Comparison of ENCODE assay signal across 9 cellular contexts in genomic region chr5:180648658-180649296, GRCh38. TPM values are rescaled to one million over a fixed set of nuclear protein-coding genes. Genes with fewer than 3 reads are reported as not detected.
DNase-seq lines count a peak whose midpoint lies in the region; TF ChIP-seq lines count a peak whose summit lies in the region.
"Had no signal": no experiment of that assay in that cellular context is flagged by ENCODE, and none has a peak within 500 bp of the region (broad histone marks: within the 10 kb centered on the region; RNA-seq: fewer than 3 reads in every experiment).

No MANE protein-coding gene starts in this region.

- TF ChIP-seq CTCF in chondrocyte (IDR thresholded peaks at IDR 0.05) (peak; percentile 66), mesothelial cell of epicardium (IDR thresholded peaks at IDR 0.05; ENCODE audit: unreplicated experiment) (no peak), uterus (IDR thresholded peaks at IDR 0.05) (no peak)

- peak; percentile 18 for DNase-seq in stimulated activated CD4-positive, alpha-beta T cell treated with anti-CD3 and anti-CD28 coated beads, Interleukin-12 subunit alpha, Interleukin-12 subunit beta, amount 100 ng/mL, for 4 hours
- no peak for DNase-seq in stimulated activated CD4-positive, alpha-beta T cell treated with anti-CD3 and anti-CD28 coated beads, Interleukin-4, amount 100 ng/mL, for 24 hours
- DNase-seq in chondrocyte (ENCODE audit: low spot score) = no peak
- DNase-seq in mesothelial cell of epicardium (ENCODE audit: low spot score in 2 of 2, unreplicated experiment in 2 of 2) = no peak
- peak in 1 of 2 donors; percentile 10 for DNase-seq in uterus
- DNase-seq in NCI-H2107 (lab: John Stamatoyannopoulos, UW) = no peak
- DNase-seq in GM03348 (ENCODE audit: low spot score) = no peak
- no peak for DNase-seq in RPMI8226

- H3K4me1 Mint-ChIP-seq in chondrocyte (ENCODE audit: low read depth) (peaks cover 14% of the 10 kb centered on the region), mesothelial cell of epicardium (peaks cover 8% of the 10 kb centered on the region)

- H3K36me3 ChIP-seq in uterus = no peaks in the 10 kb centered on the region

- H3K27me3 ChIP-seq in uterus = no peaks in the 10 kb centered on the region

- intact Hi-C loops in uterus (cut with DNase I; ENCODE audit: low total_unique reads) = no loop called here

- H3K9me3 ChIP-seq in uterus = no peaks in the 10 kb centered on the region

- H3K4me1 ChIP-seq in uterus = peaks cover 0 to 8% of the 10 kb centered on the region in 2 donors

- TF ChIP-seq POLR2A in uterus (IDR thresholded peaks at IDR 0.05) = no peak

- H3K27ac Mint-ChIP-seq in chondrocyte (ENCODE audit: unreplicated experiment) (no peak overlapping the region), mesothelial cell of epicardium (no peak overlapping the region)

- peak overlapping the region; percentile 48 for H3K4me3 Mint-ChIP-seq in chondrocyte (ENCODE audit: unreplicated experiment)
- H3K4me3 Mint-ChIP-seq in mesothelial cell of epicardium = peak overlapping the region; percentile 57

- H3K4me3 ChIP-seq in uterus = peak overlapping the region in 1 of 2 donors; percentile 20

- H3K9me3 Mint-ChIP-seq in chondrocyte (ENCODE audit: low read depth) (no peaks in the 10 kb centered on the region), mesothelial cell of epicardium (no peaks in the 10 kb centered on the region)

- peak overlapping the region; percentile 1 to 24 for H3K27ac ChIP-seq in uterus

- H3K36me3 Mint-ChIP-seq in chondrocyte (ENCODE audit: low read depth) (peaks cover 2% of the 10 kb centered on the region), mesothelial cell of epicardium (no peaks in the 10 kb centered on the region)

- H3K27me3 Mint-ChIP-seq in chondrocyte (ENCODE audit: low read depth) = peaks cover 61% of the 10 kb centered on the region
- H3K27me3 Mint-ChIP-seq in mesothelial cell of epicardium (ENCODE audit: low read depth) = peaks cover 87% of the 10 kb centered on the region

RNA-seq across cellular contexts. Expression of gene FLT4, which starts 0.6 kb away (rescaled TPM):
- total RNA-seq in chondrocyte (0.10 to 0.31 TPM (median 0.29 TPM) in 3 replicates), mesothelial cell of epicardium (1.8 to 2.6 TPM (median 2.4 TPM) in 3 replicates), uterus (10 to 100 TPM; 22.5 to 35.5 (median 25.1) TPM)

RNA-seq across cellular contexts. Expression of gene SCGB3A1, which starts 57.5 kb away (rescaled TPM):
- total RNA-seq in chondrocyte (0.47 to 0.77 TPM in 2 of 3 replicates, not detected in the other), mesothelial cell of epicardium (0.55 to 0.63 TPM in 2 of 3 replicates, not detected in the other), uterus (under 1 TPM in 1 of 4 donors, not detected in 3; 0.98 TPM)
- total RNA-seq: G401 had no signal
